30 cellular contexts compared by ENCODE assay signal in genomic region chr11:75959540-75959939, GRCh38.
"Had no signal": no experiment of that assay in that cellular context is flagged by ENCODE, and none has a peak within 500 bp of the region (broad histone marks: within the 10 kb centered on the region; RNA-seq: fewer than 3 reads in every experiment).

No MANE protein-coding gene starts in this region.

- DNase-seq: dermis blood vessel endothelial cell; effector memory CD4-positive, alpha-beta T cell; foreskin keratinocyte; heart left ventricle; kidney; mesenchymal stem cell; mucosa of descending colon; naive B cell; stimulated activated CD4-positive, alpha-beta T cell treated with anti-CD3 and anti-CD28 coated beads, Interleukin-2, amount 100 ng/mL, for 24 hours; stimulated activated CD4-positive, alpha-beta T cell treated with anti-CD3 and anti-CD28 coated beads, Interleukin-4, amount 100 ng/mL, for 24 hours; stimulated activated naive CD8-positive, alpha-beta T cell treated with anti-CD3 and anti-CD28 coated beads, Interleukin-15, Interleukin-2, amounts not matched to agents 100 U/mL and 50 U/mL, for 24 hours; substantia nigra; testis; tibial artery had no signal

- H2AFZ ChIP-seq: hepatocyte, parathyroid adenoma had no signal

- H3K27me3 Mint-ChIP-seq: naive B cell; natural killer cell treated with Interleukin-12 subunit alpha and Interleukin-12 subunit beta and Interleukin-15 and Interleukin-18, amount 100 ng/mL, for 72 hours; type B pancreatic cell had no signal

- H3K27me3 ChIP-seq: esophagus muscularis mucosa, foreskin keratinocyte, gastroesophageal sphincter, heart left ventricle, hepatocyte, right atrium auricular region, testis, tibial artery had no signal

- H3K9ac ChIP-seq: parathyroid adenoma had no signal

- H3K36me3 Mint-ChIP-seq: natural killer cell treated with Interleukin-12 subunit alpha and Interleukin-12 subunit beta and Interleukin-15 and Interleukin-18, amount 100 ng/mL, for 72 hours; stimulated activated effector memory CD8-positive, alpha-beta T cell treated with anti-CD3 and anti-CD28 coated beads, Interleukin-12 subunit alpha, Interleukin-12 subunit beta, amount 100 ng/mL, for 72 hours had no signal

- H3K9me3 Mint-ChIP-seq: naive B cell; natural killer cell treated with Interleukin-12 subunit alpha and Interleukin-12 subunit beta and Interleukin-15 and Interleukin-18, amount 100 ng/mL, for 72 hours; neural crest cell; stimulated activated effector memory CD8-positive, alpha-beta T cell treated with anti-CD3 and anti-CD28 coated beads, Interleukin-12 subunit alpha, Interleukin-12 subunit beta, amount 100 ng/mL, for 72 hours; type B pancreatic cell had no signal

- H3K79me2 ChIP-seq: hepatocyte, parathyroid adenoma had no signal

- FAIRE-seq: endothelial cell of umbilical vein, kidney had no signal

- H3K27ac Mint-ChIP-seq: mesothelial cell of epicardium; natural killer cell treated with Interleukin-12 subunit alpha and Interleukin-12 subunit beta and Interleukin-15 and Interleukin-18, amount 100 ng/mL, for 72 hours; stimulated activated effector memory CD8-positive, alpha-beta T cell treated with anti-CD3 and anti-CD28 coated beads, Interleukin-12 subunit alpha, Interleukin-12 subunit beta, amount 100 ng/mL, for 72 hours; type B pancreatic cell had no signal

- ATAC-seq: foreskin keratinocyte; gastroesophageal sphincter; heart left ventricle; left lobe of liver; mucosa of descending colon; natural killer cell treated with Interleukin-12 subunit alpha and Interleukin-12 subunit beta and Interleukin-15 and Interleukin-18, amount 100 ng/mL, for 72 hours; sciatic nerve; stimulated activated effector memory CD8-positive, alpha-beta T cell treated with anti-CD3 and anti-CD28 coated beads, Interleukin-12 subunit alpha, Interleukin-12 subunit beta, amount 100 ng/mL, for 72 hours; stimulated activated naive CD8-positive, alpha-beta T cell treated with anti-CD3 and anti-CD28 coated beads, Interleukin-15, Interleukin-2, amounts not matched to agents 100 U/mL and 50 U/mL, for 24 hours had no signal

- H3K27ac ChIP-seq: coronary artery, esophagus muscularis mucosa, foreskin keratinocyte, gastroesophageal sphincter, heart left ventricle, hepatocyte, parathyroid adenoma, prostate gland, right atrium auricular region, testis, tibial artery had no signal

- H3K4me1 Mint-ChIP-seq: neural crest cell had no signal

- H3K9me3 ChIP-seq: esophagus muscularis mucosa, gastroesophageal sphincter, mucosa of descending colon, prostate gland, right atrium auricular region, testis, tibial artery had no signal

- H3K4me3 Mint-ChIP-seq: mesothelial cell of epicardium; natural killer cell treated with Interleukin-12 subunit alpha and Interleukin-12 subunit beta and Interleukin-15 and Interleukin-18, amount 100 ng/mL, for 72 hours; neural crest cell; stimulated activated effector memory CD8-positive, alpha-beta T cell treated with anti-CD3 and anti-CD28 coated beads, Interleukin-12 subunit alpha, Interleukin-12 subunit beta, amount 100 ng/mL, for 72 hours; type B pancreatic cell had no signal

- H3K4me2 ChIP-seq: hepatocyte had no signal

- H3K4me1 ChIP-seq: parathyroid adenoma, prostate gland, right atrium auricular region, testis had no signal

- H3K4me3 ChIP-seq: coronary artery, esophagus muscularis mucosa, gastroesophageal sphincter, heart left ventricle, hepatocyte, lung, mucosa of descending colon, prostate gland, right atrium auricular region, testis, tibial artery had no signal

- H3K36me3 ChIP-seq: esophagus muscularis mucosa, gastroesophageal sphincter, prostate gland, right atrium auricular region, tibial artery had no signal
